8 cellular contexts compared by ENCODE assay signal in the genomic region with DNA sequence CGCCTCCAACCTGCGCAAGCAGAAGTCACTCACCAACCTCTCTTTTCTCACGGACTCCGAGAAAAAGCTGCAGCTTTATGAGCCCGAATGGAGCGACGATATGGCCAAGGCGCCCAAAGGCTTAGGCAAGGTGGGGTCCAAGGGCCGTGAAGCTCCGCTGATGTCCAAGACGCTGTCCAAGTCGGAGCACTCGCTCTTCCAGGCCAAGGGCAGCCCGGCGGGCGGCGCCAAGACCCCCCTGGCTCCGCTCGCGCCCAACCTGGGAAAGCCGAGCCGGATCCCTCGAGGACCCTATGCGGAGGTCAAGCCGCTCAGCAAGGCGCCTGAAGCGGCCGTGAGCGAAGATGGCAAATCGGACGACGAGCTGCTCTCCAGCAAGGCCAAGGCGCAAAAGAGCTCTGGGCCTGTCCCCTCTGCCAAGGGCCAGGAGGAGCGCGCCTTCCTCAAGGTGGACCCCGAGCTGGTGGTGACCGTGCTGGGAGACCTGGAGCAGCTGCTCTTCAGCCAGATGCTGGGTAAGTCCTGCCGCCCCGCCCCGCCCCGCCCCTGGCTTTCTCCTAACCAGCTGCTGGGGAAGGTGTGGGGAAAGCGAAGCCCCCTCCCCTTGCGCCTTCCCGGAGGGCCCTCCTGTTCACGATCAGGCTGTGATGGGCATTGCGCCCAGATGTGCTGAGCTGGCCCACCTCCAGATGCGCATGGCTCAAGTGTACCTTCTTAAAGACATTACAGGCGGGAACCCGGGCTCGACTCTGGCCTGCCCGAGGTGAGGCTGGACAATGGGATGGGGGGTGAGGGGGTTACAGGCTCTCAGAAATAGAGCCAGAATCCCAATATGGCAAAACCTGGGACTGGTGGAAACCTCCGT.
DNase-seq lines count a peak whose midpoint lies in the region; ATAC-seq and TF ChIP-seq lines count a peak whose summit lies in the region.

No MANE protein-coding gene starts in this region.

- DNase-seq in NCI-H748 (lab: John Stamatoyannopoulos, UW; ENCODE audit: unreplicated experiment) (peak; percentile 63), NCI-H748 treated with DMSO at 0.1 percent for 48 hours (lab: John Stamatoyannopoulos, UW) (no peak), body of pancreas (peak; percentile 19 to 42 (median 22)), left colon (peak in 1 of 2 donors; percentile 54), ureter (ENCODE audit: low spot score) (peak; percentile 52), NCI-H1436 (lab: John Stamatoyannopoulos, UW) (no peak), HEK293T (ENCODE audit: extremely low spot score) (no peak), NOMO-1 treated with dmso at 0.1 percent for 144 hours (lab: John Stamatoyannopoulos, UW; ENCODE audit: unreplicated experiment) (no peak)

- CTCF ChIA-PET in HEK293T (lab: Yijun Ruan, JAX), result interaction anchor here (0.6 to 0.7 kb wide), 3 partner anchors 12 to 1478 kb away, joined by 3 to 4 read pairs (median 3); a partner anchor contains a TSS

- TF ChIP-seq CTCF in body of pancreas (IDR thresholded peaks at IDR 0.05), result no peak

- H3K27ac ChIP-seq in body of pancreas, result peak overlapping the region in 2 of 4 donors; percentile 36 to 38

- no peak for TF ChIP-seq POLR2A in body of pancreas (IDR thresholded peaks at IDR 0.05)

- H3K9me3 ChIP-seq in body of pancreas, result no peaks in the 10 kb centered on the region

- ATAC-seq in body of pancreas (no peak), left colon (peak; percentile 25)

- intact Hi-C loops in body of pancreas (cut with DNase I), result no loop called here
- intact Hi-C loops in left colon (cut with DNase I, micrococcal nuclease), result no loop called here

- no peaks in the 10 kb centered on the region for H3K36me3 ChIP-seq in body of pancreas (replicated peaks in 1 of 2; ENCODE audit: insufficient read depth in 1 of 2, low read depth in 2 of 2)

- H3K4me3 ChIP-seq in body of pancreas, result no peak overlapping the region

- POLR2A ChIA-PET in HEK293T (lab: Yijun Ruan, JAX), result interaction anchor here (1.2 kb wide), 1 partner anchor 12 kb away, joined by 4 read pairs; no protein-coding TSS in a partner anchor

- 11 to 35% methylated on average over 8 to 52 of the region's 52 CpGs for WGBS in body of pancreas, 2 donors

- H3K4me1 ChIP-seq in body of pancreas, result peaks cover 30% of the 10 kb centered on the region

- no peaks in the 10 kb centered on the region for H3K27me3 ChIP-seq in body of pancreas

TF ChIP-seq in HEK293T, 16 proteins besides CTCF, POLR2A, EP300 and RAD21:
- no peak for TF ChIP-seq SP1 (IDR thresholded peaks at IDR 0.05)
- TF ChIP-seq HDGF (IDR thresholded peaks at IDR 0.05; ENCODE audit: borderline replicate concordance), result no peak
- TF ChIP-seq FOXA1 (IDR thresholded peaks at IDR 0.05), result no peak
- no peak for TF ChIP-seq ELF4 (IDR thresholded peaks at IDR 0.05)
- TF ChIP-seq FOXK2 (IDR thresholded peaks at IDR 0.05), result no peak
- TF ChIP-seq, protein P1, sequence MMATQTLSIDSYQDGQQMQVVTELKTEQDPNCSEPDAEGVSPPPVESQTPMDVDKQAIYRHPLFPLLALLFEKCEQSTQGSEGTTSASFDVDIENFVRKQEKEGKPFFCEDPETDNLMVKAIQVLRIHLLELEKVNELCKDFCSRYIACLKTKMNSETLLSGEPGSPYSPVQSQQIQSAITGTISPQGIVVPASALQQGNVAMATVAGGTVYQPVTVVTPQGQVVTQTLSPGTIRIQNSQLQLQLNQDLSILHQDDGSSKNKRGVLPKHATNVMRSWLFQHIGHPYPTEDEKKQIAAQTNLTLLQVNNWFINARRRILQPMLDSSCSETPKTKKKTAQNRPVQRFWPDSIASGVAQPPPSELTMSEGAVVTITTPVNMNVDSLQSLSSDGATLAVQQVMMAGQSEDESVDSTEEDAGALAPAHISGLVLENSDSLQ (IDR thresholded peaks at IDR 0.05), result no peak
- no peak for TF ChIP-seq ARNT (IDR thresholded peaks at IDR 0.05)
- TF ChIP-seq BHLHE40 (IDR thresholded peaks at IDR 0.05; ENCODE audit: borderline replicate concordance), result no peak
- no peak for TF ChIP-seq FOXM1 (IDR thresholded peaks at IDR 0.05; ENCODE audit: borderline replicate concordance)
- no peak for TF ChIP-seq LEF1 (IDR thresholded peaks at IDR 0.05; ENCODE audit: borderline replicate concordance)
- no peak for TF ChIP-seq NFRKB (IDR thresholded peaks at IDR 0.05)

Comparison
In these comparisons a context has a peak if more than half of its experiments do, and no peak if none do; other contexts are left out.
1. DNase-seq: peak in NCI-H748 (single experiment), body of pancreas (4 of 4) and ureter (single experiment); none in NCI-H748 treated with DMSO at 0.1 percent for 48 hours (single experiment), NCI-H1436 (single experiment), HEK293T (single experiment) and NOMO-1 treated with dmso at 0.1 percent for 144 hours (single experiment).